27 cellular contexts compared by ENCODE assay signal in genomic region chr15:78023081-78023665, GRCh38. TPM values are rescaled to one million over a fixed set of nuclear protein-coding genes. Genes with fewer than 3 reads are reported as not detected.
DNase-seq lines count a peak whose midpoint lies in the region; ATAC-seq and TF ChIP-seq lines count a peak whose summit lies in the region.
"Had no signal": no experiment of that assay in that cellular context is flagged by ENCODE, and none has a peak within 500 bp of the region (broad histone marks: within the 10 kb centered on the region; RNA-seq: fewer than 3 reads in every experiment).

No MANE protein-coding gene starts in this region.

- intact Hi-C loops in left ventricle myocardium inferior (cut with micrococcal nuclease): no loop called here
- intact Hi-C loops in cardiac septum (cut with DNase I): no loop called here
- intact Hi-C loops in left lung (cut with DNase I): no loop called here
- intact Hi-C loops in sciatic nerve (cut with DNase I): no loop called here
- intact Hi-C loops in upper lobe of right lung (cut with DNase I): no loop called here

- no peaks in the 10 kb centered on the region for H4K20me1 ChIP-seq in neural progenitor cell (ENCODE audit: low read depth)
- H4K20me1 ChIP-seq: BLaER1 had no signal

- no peaks in the 10 kb centered on the region for H3F3A ChIP-seq in neural progenitor cell (ENCODE audit: low read depth)

- H3K4me1 Mint-ChIP-seq in neural progenitor cell: peaks cover 3% of the 10 kb centered on the region
- H3K4me1 Mint-ChIP-seq: neural crest cell had no signal

- H2AFZ ChIP-seq in neural progenitor cell (replicated peaks): no peak overlapping the region

- H3K4me1 ChIP-seq in left ventricle myocardium inferior (peaks cover 36% of the 10 kb centered on the region), left lung (peaks cover 20 to 53% of the 10 kb centered on the region in 2 donors), upper lobe of right lung (peaks cover 45% of the 10 kb centered on the region), neural progenitor cell (no peaks in the 10 kb centered on the region)

- H3K27ac Mint-ChIP-seq in neural progenitor cell: no peak overlapping the region
- H3K27ac Mint-ChIP-seq: activated naive CD8-positive, alpha-beta T cell treated with anti-CD3 and anti-CD28 coated beads, Interleukin-2, amount 50 U/mL, for 24 hours; type B pancreatic cell had no signal

- peaks cover 14% of the 10 kb centered on the region for H3K36me3 Mint-ChIP-seq in neural progenitor cell

- peak overlapping the region; percentile 75 for H3K27ac ChIP-seq in left ventricle myocardium inferior (replicated peaks)
- peak overlapping the region; percentile 49 to 81 for H3K27ac ChIP-seq in left lung
- peak overlapping the region; percentile 75 for H3K27ac ChIP-seq in upper lobe of right lung
- H3K27ac ChIP-seq in neural progenitor cell: no peak overlapping the region
- H3K27ac ChIP-seq: BLaER1 had no signal

- no peak for DNase-seq in left ventricle myocardium inferior
- DNase-seq in cardiac septum (ENCODE audit: low spot score): no peak
- DNase-seq in left lung: no peak
- DNase-seq in sciatic nerve (ENCODE audit: low spot score): no peak
- DNase-seq in upper lobe of right lung: no peak
- no peak for DNase-seq in islet precursor cell
- DNase-seq in neural progenitor cell (ENCODE audit: low spot score): no peak
- DNase-seq: activated CD4-positive, alpha-beta T cell treated with anti-CD3 and anti-CD28 coated beads, Interleukin-2, amount 50 U/mL, for 4 hours; activated CD4-positive, CD25-positive, alpha-beta regulatory T cell; activated effector memory CD4-positive, alpha-beta T cell treated with anti-CD3 and anti-CD28 coated beads, Interleukin-2, amount 50 U/mL, for 16 hours; activated naive CD8-positive, alpha-beta T cell treated with anti-CD3 and anti-CD28 coated beads, Interleukin-2, amount 50 U/mL, for 24 hours; activated T-cell treated with anti-CD3 and anti-CD28 coated beads for 4 hours; cerebellar nuclear complex; H9; mucosa of descending colon; NCI-H1694 treated with DMSO at 0.1 percent for 48 hours; NCI-H526; SIG-M5; stimulated activated naive CD8-positive, alpha-beta T cell treated with anti-CD3 and anti-CD28 coated beads, Interleukin-15, amount 100 ng/mL, for 72 hours; T-cell had no signal

- no peak overlapping the region for H3K4me3 ChIP-seq in left ventricle myocardium inferior
- H3K4me3 ChIP-seq in left lung: no peak overlapping the region
- no peak overlapping the region for H3K4me3 ChIP-seq in upper lobe of right lung
- no peak overlapping the region for H3K4me3 ChIP-seq in neural progenitor cell
- H3K4me3 ChIP-seq: BLaER1, lung, mucosa of descending colon, skin epidermis had no signal

- no peak overlapping the region for H3K4me3 Mint-ChIP-seq in neural progenitor cell
- H3K4me3 Mint-ChIP-seq: activated naive CD8-positive, alpha-beta T cell treated with anti-CD3 and anti-CD28 coated beads, Interleukin-2, amount 50 U/mL, for 24 hours; H9; neural crest cell; stimulated activated naive CD8-positive, alpha-beta T cell treated with anti-CD3 and anti-CD28 coated beads, Interleukin-15, amount 100 ng/mL, for 72 hours; T-cell; type B pancreatic cell had no signal

- H3K79me2 ChIP-seq in neural progenitor cell (ENCODE audit: low read depth): no peaks in the 10 kb centered on the region

- peaks cover 27% of the 10 kb centered on the region for H3K36me3 ChIP-seq in left ventricle myocardium inferior
- H3K36me3 ChIP-seq in left lung: peaks cover 0 to 73% of the 10 kb centered on the region in 2 donors
- H3K36me3 ChIP-seq in upper lobe of right lung: peaks cover 75% of the 10 kb centered on the region
- H3K36me3 ChIP-seq in neural progenitor cell: no peaks in the 10 kb centered on the region

- H3K27me3 Mint-ChIP-seq in neural progenitor cell (ENCODE audit: insufficient read depth, low read depth): peaks cover 3% of the 10 kb centered on the region
- H3K27me3 Mint-ChIP-seq: activated naive CD8-positive, alpha-beta T cell treated with anti-CD3 and anti-CD28 coated beads, Interleukin-2, amount 50 U/mL, for 24 hours; stimulated activated naive CD8-positive, alpha-beta T cell treated with anti-CD3 and anti-CD28 coated beads, Interleukin-15, amount 100 ng/mL, for 72 hours; T-cell; type B pancreatic cell had no signal

- no peak overlapping the region for H3K4me2 ChIP-seq in neural progenitor cell
- H3K4me2 ChIP-seq: BLaER1 had no signal

- no peak overlapping the region for H3K9ac ChIP-seq in neural progenitor cell
- H3K9ac ChIP-seq: BLaER1 had no signal

- no peaks in the 10 kb centered on the region for H3K9me3 ChIP-seq in left ventricle myocardium inferior (replicated peaks)
- no peaks in the 10 kb centered on the region for H3K9me3 ChIP-seq in left lung
- H3K9me3 ChIP-seq in upper lobe of right lung: no peaks in the 10 kb centered on the region
- H3K9me3 ChIP-seq in neural progenitor cell (ENCODE audit: low read depth): no peaks in the 10 kb centered on the region
- H3K9me3 ChIP-seq: BLaER1, mucosa of descending colon had no signal

- TF ChIP-seq CTCF in left ventricle myocardium inferior (IDR thresholded peaks at IDR 0.05; ENCODE audit: borderline replicate concordance) (no peak), left lung (IDR thresholded peaks at IDR 0.05) (no peak), upper lobe of right lung (IDR thresholded peaks at IDR 0.05) (no peak), neural progenitor cell (IDR thresholded peaks at IDR 0.05) (no peak)

- ATAC-seq in left lung (no peak), sciatic nerve (peak; percentile 7), upper lobe of right lung (no peak), GM21423 (IDR thresholded peaks at IDR 0.05; ENCODE audit: unreplicated experiment) (no peak)
- ATAC-seq: activated naive CD8-positive, alpha-beta T cell treated with anti-CD3 and anti-CD28 coated beads, Interleukin-2, amount 50 U/mL, for 24 hours; Panc1; stimulated activated naive CD8-positive, alpha-beta T cell treated with anti-CD3 and anti-CD28 coated beads, Interleukin-15, amount 100 ng/mL, for 72 hours; T-cell had no signal

- H3K27me3 ChIP-seq in left ventricle myocardium inferior (ENCODE audit: low read depth) (no peaks in the 10 kb centered on the region), left lung (no peaks in the 10 kb centered on the region), upper lobe of right lung (no peaks in the 10 kb centered on the region), neural progenitor cell (no peaks in the 10 kb centered on the region)
- H3K27me3 ChIP-seq: BLaER1 had no signal

- no peaks in the 10 kb centered on the region for H3K9me3 Mint-ChIP-seq in neural progenitor cell
- H3K9me3 Mint-ChIP-seq: activated naive CD8-positive, alpha-beta T cell treated with anti-CD3 and anti-CD28 coated beads, Interleukin-2, amount 50 U/mL, for 24 hours; H9; neural crest cell; stimulated activated naive CD8-positive, alpha-beta T cell treated with anti-CD3 and anti-CD28 coated beads, Interleukin-15, amount 100 ng/mL, for 72 hours; T-cell; type B pancreatic cell had no signal

RNA-seq across cellular contexts. Expression of gene TBC1D2B, which starts 54.3 kb away (rescaled TPM):
- total RNA-seq in left ventricle myocardium inferior (11.7 TPM), cardiac septum (11.3 TPM), left lung (10 to 100 TPM; 56.2 to 64.9 TPM), sciatic nerve (103 TPM), upper lobe of right lung (88.7 TPM), neural progenitor cell (ENCODE audit: low replicate concordance) (11.7 and 18.6 TPM in 2 replicates)
